In the genomic region with DNA sequence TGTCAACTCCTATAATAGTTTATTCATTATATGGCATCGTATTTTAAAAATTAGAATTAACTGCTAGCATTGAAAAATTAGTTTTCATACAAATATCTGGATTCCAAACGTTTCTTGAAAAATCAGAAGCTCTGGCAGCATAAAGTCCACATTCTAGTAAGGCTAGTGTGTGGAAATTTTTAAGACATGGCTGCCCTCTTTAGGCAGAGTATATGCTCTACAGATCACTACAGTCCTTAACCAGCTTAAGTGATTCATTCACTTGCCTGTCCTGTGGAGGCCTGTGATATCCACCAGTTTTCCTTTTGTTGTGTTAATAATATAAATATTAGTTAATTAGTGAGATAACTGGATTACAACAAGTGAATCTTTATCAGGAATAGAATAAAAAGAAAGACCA, we compare ENCODE assay signal across 8 cellular contexts.
DNase-seq lines count a peak whose midpoint lies in the region; ATAC-seq and TF ChIP-seq lines count a peak whose summit lies in the region.

No MANE protein-coding gene starts in this region.

- ATAC-seq in HG03039 (IDR thresholded peaks at IDR 0.05; ENCODE audit: unreplicated experiment) = no peak

- TF ChIP-seq CTCF in GM12865 (IDR thresholded peaks at IDR 0.05; ENCODE audit: insufficient read depth, low read depth, low read length, missing control alignments) (no peak), neural crest cell (conservative IDR thresholded peaks at IDR 0.05) (peak; percentile 63)

- H3K4me3 ChIP-seq in GM12865 (ENCODE audit: low read depth, low read length) = no peak overlapping the region

- no peaks in the 10 kb centered on the region for H3K4me1 Mint-ChIP-seq in neural crest cell

- DNase-seq in GM12865 (ENCODE audit: low read depth) = peak; percentile 0
- DNase-seq in NCI-H1694 treated with DMSO at 0.1 percent for 48 hours (lab: John Stamatoyannopoulos, UW) = peak; percentile 29
- peak; percentile 1 for DNase-seq in cerebellum (ENCODE audit: low spot score)
- no peak for DNase-seq in neural crest cell (ENCODE audit: low read depth, low spot score)
- no peak for DNase-seq in ecto neural progenitor cell (ENCODE audit: low spot score)
- DNase-seq in posterior cingulate gyrus = no peak
- DNase-seq in UCSD-AML1 (lab: John Stamatoyannopoulos, UW; ENCODE audit: unreplicated experiment) = no peak

- H3K9me3 Mint-ChIP-seq in neural crest cell = no peaks in the 10 kb centered on the region

- no peaks in the 10 kb centered on the region for H3K27me3 Mint-ChIP-seq in neural crest cell (ENCODE audit: low read depth)

- no peak overlapping the region for H3K27ac Mint-ChIP-seq in neural crest cell (ENCODE audit: unreplicated experiment)

- H3K4me3 Mint-ChIP-seq in neural crest cell = no peak overlapping the region

- H3K36me3 Mint-ChIP-seq in neural crest cell (ENCODE audit: low read depth) = no peaks in the 10 kb centered on the region

- intact Hi-C loops in posterior cingulate gyrus (cut with DNase I) = no loop called here

Comparison
In these comparisons a context has a peak if more than half of its experiments do, and no peak if none do; other contexts are left out.
1. DNase-seq: peak in GM12865 (single experiment), NCI-H1694 treated with DMSO at 0.1 percent for 48 hours (single experiment) and cerebellum (single experiment); none in neural crest cell (single experiment), ecto neural progenitor cell (single experiment), posterior cingulate gyrus (0 of 10) and UCSD-AML1 (single experiment).